8 cellular contexts compared by ENCODE assay signal in the genomic region with DNA sequence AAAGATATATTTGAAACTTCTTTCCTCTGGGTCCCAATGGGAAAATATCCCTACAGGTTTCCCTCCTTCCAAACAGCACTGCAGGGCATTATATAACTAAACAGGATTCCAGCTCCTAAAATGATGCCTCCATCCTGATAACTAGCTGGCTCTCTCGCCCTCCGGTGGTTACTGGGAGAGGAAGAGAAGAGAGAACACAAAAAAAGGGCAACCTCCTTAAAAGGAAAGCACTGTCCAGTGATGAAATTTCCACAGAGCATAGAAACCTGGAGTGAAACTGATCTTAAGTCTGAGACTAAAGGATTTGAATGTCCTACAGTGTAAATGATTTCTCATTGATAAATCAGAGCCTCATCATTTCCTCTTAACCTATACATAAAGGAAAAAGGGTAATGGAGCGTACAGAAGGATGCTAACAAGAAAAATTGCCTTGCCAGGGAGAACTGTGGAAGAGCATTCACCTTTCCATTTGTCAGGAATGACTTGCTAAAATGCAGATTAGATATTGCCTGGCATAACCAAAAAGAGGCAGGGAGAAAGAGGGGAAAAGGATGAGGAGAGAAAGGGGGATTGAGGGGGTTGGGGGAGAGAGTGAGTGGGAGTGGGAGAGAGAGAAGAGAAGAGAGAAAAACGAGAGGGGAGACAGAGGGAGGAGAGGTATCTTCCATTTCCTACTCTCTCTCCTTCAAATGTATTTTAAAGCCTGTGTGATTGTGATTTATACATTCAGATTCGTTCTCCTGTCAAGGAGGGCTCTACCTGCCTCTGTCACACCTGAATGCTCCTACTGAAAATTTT.
DNase-seq lines count a peak whose midpoint lies in the region; ATAC-seq, FAIRE-seq and TF ChIP-seq lines count a peak whose summit lies in the region.

No MANE protein-coding gene starts in this region.

- DNase-seq in SK-N-SH (no peak), fibroblast of the aortic adventitia (ENCODE audit: low read depth) (peak; percentile 85), pancreas (no peak), natural killer cell (no peak)
- no peak for DNase-seq in activated CD8-positive, alpha-beta memory T cell treated with anti-CD3 and anti-CD28 coated beads, Interleukin-2, amount 50 U/mL, for 48 hours
- DNase-seq in activated effector memory CD4-positive, alpha-beta T cell treated with Interleukin-2 at 50 U/mL for 16 hours, result no peak

- H3F3A ChIP-seq in SK-N-SH (replicated peaks; ENCODE audit: insufficient read depth), result peaks cover 39% of the 10 kb centered on the region

- peak in 1 of 4 donors; percentile 7 for ATAC-seq in pancreas
- ATAC-seq in natural killer cell, result no peak

- TF ChIP-seq EP300 in Ishikawa (IDR thresholded peaks at IDR 0.05; ENCODE audit: borderline replicate concordance) (no peak), SK-N-SH (IDR thresholded peaks at IDR 0.05; ENCODE audit: borderline replicate concordance in 1 of 2, low read depth in 1 of 2, low read length in 1 of 2) (no peak)

- POLR2A ChIA-PET in SK-N-SH (lab: Yijun Ruan, JAX), result no interaction called here

- CTCF ChIA-PET in SK-N-SH (lab: Yijun Ruan, JAX), result interaction anchor here (0.5 to 1.7 kb wide), 12 partner anchors 9 to 321 kb away, joined by 3 to 8 read pairs (median 4); no protein-coding TSS in a partner anchor

- TF ChIP-seq RAD21 in Ishikawa (IDR thresholded peaks at IDR 0.05; ENCODE audit: low read depth) (peak; percentile 31; the same call in 1 of the 2 replicates), SK-N-SH (IDR thresholded peaks at IDR 0.05; ENCODE audit: low read length) (peak; percentile 64)

- peaks cover 17 to 59% of the 10 kb centered on the region in 2 experiments for H3K4me1 ChIP-seq in SK-N-SH (ENCODE audit: control insufficient read depth in 1 of 2, insufficient read depth in 2 of 2, low read depth in 1 of 2, low read length in 1 of 2)
- peaks cover 9 to 38% (median 21%) of the 10 kb centered on the region in 3 donors for H3K4me1 ChIP-seq in pancreas

- intact Hi-C loops in pancreas (cut with DNase I) (no loop called here), natural killer cell (cut with micrococcal nuclease) (no loop called here)

- TF ChIP-seq CTCF in C4-2B (conservative IDR thresholded peaks at IDR 0.05) (peak; percentile 52), SK-N-SH (IDR thresholded peaks at IDR 0.05) (peak; percentile 61), fibroblast of the aortic adventitia (IDR thresholded peaks at IDR 0.05; ENCODE audit: insufficient read depth, low read length) (peak; percentile 67), pancreas (IDR thresholded peaks at IDR 0.05) (no peak), natural killer cell (IDR thresholded peaks at IDR 0.05) (no peak)

- H3K27me3 ChIP-seq in SK-N-SH (ENCODE audit: insufficient read depth), result no peaks in the 10 kb centered on the region
- no peaks in the 10 kb centered on the region for H3K27me3 ChIP-seq in pancreas

- no peak overlapping the region for H3K4me3 Mint-ChIP-seq in natural killer cell

- no peaks in the 10 kb centered on the region for H3K9me3 ChIP-seq in SK-N-SH
- H3K9me3 ChIP-seq in pancreas, result no peaks in the 10 kb centered on the region

- peak; percentile 45 for FAIRE-seq in pancreas (lab: Jason Lieb, UNC)

- H3K9me2 ChIP-seq in SK-N-SH, result no peaks in the 10 kb centered on the region

- peaks cover 20 to 42% of the 10 kb centered on the region in 2 donors for H3K27me3 Mint-ChIP-seq in natural killer cell (ENCODE audit: low read depth in 2 of 2)

- H3K4me1 Mint-ChIP-seq in natural killer cell, result peaks cover 4 to 5% of the 10 kb centered on the region in 2 donors

- no peaks in the 10 kb centered on the region for H3K36me3 Mint-ChIP-seq in natural killer cell

- H3K4me2 ChIP-seq in SK-N-SH, result peak overlapping the region; percentile 80

- H3K9ac ChIP-seq in SK-N-SH, result peak overlapping the region; percentile 76; the same call in 1 of the 2 replicates

- WGBS in SK-N-SH (ENCODE audit: low lambda C conversion rate), result 9% methylated on average over 5 of the region's 5 CpGs
- WGBS in pancreas, 2 donors, result 18 to 23% methylated on average over 5 of the region's 5 CpGs

- no peak overlapping the region for H2AFZ ChIP-seq in SK-N-SH (ENCODE audit: low read depth)

- no peaks in the 10 kb centered on the region for H3K36me3 ChIP-seq in SK-N-SH (replicated peaks in 1 of 2; ENCODE audit: control insufficient read depth in 1 of 2, insufficient read depth in 2 of 2, low read length in 1 of 2)
- no peaks in the 10 kb centered on the region for H3K36me3 ChIP-seq in pancreas

- H3K9me3 Mint-ChIP-seq in natural killer cell, result no peaks in the 10 kb centered on the region

- H3K27ac Mint-ChIP-seq in natural killer cell, result no peak overlapping the region

- H3K4me3 ChIP-seq in SK-N-SH (ENCODE audit: low read depth in 2 of 2, low read length in 1 of 2) (peak overlapping the region; percentile 69), fibroblast of the aortic adventitia (ENCODE audit: low read depth, low read length) (peak overlapping the region; percentile 72), pancreas (peak overlapping the region in 3 of 4 donors; percentile 2 to 44 (median 33))

- H3K27ac ChIP-seq in C4-2B (no peak overlapping the region; the same call in 1 of the 2 replicates), SK-N-SH (ENCODE audit: low read depth in 2 of 2, low read length in 1 of 2) (peak overlapping the region; percentile 80 to 97), pancreas (peak overlapping the region in 2 of 4 donors; percentile 32 to 37)

- peaks cover 80% of the 10 kb centered on the region for H3K79me2 ChIP-seq in SK-N-SH (ENCODE audit: insufficient read depth)

- peaks cover 37% of the 10 kb centered on the region for H4K20me1 ChIP-seq in SK-N-SH (ENCODE audit: insufficient read depth)

TF ChIP-seq in Ishikawa, 13 proteins besides CTCF, POLR2A, EP300 and RAD21:
- no peak for TF ChIP-seq TCF12 (IDR thresholded peaks at IDR 0.05; ENCODE audit: low read depth)
- TF ChIP-seq ZBTB7A (IDR thresholded peaks at IDR 0.05; ENCODE audit: low read depth), result no peak
- no peak for TF ChIP-seq NFIC (IDR thresholded peaks at IDR 0.05)
- TF ChIP-seq EGR1 (IDR thresholded peaks at IDR 0.05), result no peak

TF ChIP-seq in SK-N-SH, 30 proteins besides CTCF, POLR2A, EP300 and RAD21:
- TF ChIP-seq RFX5 (IDR thresholded peaks at IDR 0.05; ENCODE audit: low read length) (no peak), TEAD4 (IDR thresholded peaks at IDR 0.05; ENCODE audit: borderline replicate concordance, insufficient read depth) (no peak), SMC3 (IDR thresholded peaks at IDR 0.05; ENCODE audit: low read depth, low read length) (peak; percentile 50; the same call in 1 of the 2 replicates), JUND (IDR thresholded peaks at IDR 0.05) (0 out of 2 replicates have a peak, but pooled peaks have one; percentile 3), GATA2 (CRISPR knock-in tag; IDR thresholded peaks at IDR 0.05) (peak; percentile 45)
- TF ChIP-seq, protein P1, sequence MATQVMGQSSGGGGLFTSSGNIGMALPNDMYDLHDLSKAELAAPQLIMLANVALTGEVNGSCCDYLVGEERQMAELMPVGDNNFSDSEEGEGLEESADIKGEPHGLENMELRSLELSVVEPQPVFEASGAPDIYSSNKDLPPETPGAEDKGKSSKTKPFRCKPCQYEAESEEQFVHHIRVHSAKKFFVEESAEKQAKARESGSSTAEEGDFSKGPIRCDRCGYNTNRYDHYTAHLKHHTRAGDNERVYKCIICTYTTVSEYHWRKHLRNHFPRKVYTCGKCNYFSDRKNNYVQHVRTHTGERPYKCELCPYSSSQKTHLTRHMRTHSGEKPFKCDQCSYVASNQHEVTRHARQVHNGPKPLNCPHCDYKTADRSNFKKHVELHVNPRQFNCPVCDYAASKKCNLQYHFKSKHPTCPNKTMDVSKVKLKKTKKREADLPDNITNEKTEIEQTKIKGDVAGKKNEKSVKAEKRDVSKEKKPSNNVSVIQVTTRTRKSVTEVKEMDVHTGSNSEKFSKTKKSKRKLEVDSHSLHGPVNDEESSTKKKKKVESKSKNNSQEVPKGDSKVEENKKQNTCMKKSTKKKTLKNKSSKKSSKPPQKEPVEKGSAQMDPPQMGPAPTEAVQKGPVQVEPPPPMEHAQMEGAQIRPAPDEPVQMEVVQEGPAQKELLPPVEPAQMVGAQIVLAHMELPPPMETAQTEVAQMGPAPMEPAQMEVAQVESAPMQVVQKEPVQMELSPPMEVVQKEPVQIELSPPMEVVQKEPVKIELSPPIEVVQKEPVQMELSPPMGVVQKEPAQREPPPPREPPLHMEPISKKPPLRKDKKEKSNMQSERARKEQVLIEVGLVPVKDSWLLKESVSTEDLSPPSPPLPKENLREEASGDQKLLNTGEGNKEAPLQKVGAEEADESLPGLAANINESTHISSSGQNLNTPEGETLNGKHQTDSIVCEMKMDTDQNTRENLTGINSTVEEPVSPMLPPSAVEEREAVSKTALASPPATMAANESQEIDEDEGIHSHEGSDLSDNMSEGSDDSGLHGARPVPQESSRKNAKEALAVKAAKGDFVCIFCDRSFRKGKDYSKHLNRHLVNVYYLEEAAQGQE (IDR thresholded peaks at IDR 0.05; ENCODE audit: low read depth, low read length), result 0 out of 2 replicates have a peak, but pooled peaks have one; percentile 50

Comparison
In these comparisons a context has a peak if more than half of its experiments do, and no peak if none do; other contexts are left out.
1. CTCF ChIP-seq: peak in C4-2B (single experiment), SK-N-SH (single experiment) and fibroblast of the aortic adventitia (single experiment); none in pancreas (0 of 4) and natural killer cell (single experiment).
2. Peak in every context shown above with its lines, with median percentiles within 50 percentile points of each other: H3K4me3 ChIP-seq.